Comparison of ENCODE assay signal across 8 cellular contexts in the genomic region with DNA sequence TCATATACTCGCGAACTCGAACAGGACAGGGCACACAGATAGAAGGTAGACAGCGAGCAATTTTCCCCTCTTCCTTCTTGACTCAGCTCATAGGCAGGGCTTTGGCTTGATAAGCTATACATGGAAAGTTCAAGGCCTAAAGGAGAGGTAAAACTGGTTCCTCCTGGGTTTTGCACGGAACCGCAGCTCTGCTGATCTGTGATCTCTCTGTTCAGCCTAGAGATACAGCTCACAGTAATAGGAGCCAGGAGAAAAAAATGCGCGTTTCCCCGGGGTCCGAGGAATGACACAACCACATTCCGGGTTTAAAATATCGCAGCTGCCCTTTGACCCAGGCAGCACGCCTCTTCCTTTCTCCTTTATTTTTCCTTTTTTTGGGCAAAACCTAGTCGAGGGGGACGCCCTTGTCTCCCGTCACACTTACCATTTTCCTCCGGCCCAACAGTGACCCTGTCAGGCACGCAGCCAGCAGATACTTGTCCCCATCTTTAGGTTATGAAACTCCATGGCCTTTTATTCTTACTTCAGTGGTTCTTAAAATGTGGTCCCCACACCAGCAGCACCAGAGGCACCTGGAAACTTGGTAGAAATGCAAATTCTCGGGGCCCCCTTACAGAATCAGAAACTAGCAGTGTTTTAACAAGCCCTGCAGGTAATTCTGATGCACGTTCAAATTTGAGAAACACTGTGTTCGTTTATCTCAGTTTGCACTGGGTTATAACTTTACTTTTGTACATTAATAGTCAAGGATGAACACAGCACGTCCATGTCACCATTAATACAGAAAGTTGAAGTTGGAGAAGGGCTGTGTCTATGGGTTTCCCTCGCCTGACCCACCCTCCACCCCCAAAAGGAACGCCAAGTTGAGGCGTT. TPM values are rescaled to one million over a fixed set of nuclear protein-coding genes. Genes with fewer than 3 reads are reported as not detected.
DNase-seq lines count a peak whose midpoint lies in the region; ATAC-seq and TF ChIP-seq lines count a peak whose summit lies in the region.

No MANE protein-coding gene starts in this region.

- ATAC-seq in left ventricle myocardium superior (peak; percentile 7), HG03354 (IDR thresholded peaks at IDR 0.05; ENCODE audit: poor library complexity, severe bottlenecking, unreplicated experiment) (no peak)

- H3K9me3 Mint-ChIP-seq in activated naive CD8-positive, alpha-beta T cell treated with anti-CD3 and anti-CD28 coated beads for 36 hours = peaks cover 2% of the 10 kb centered on the region

- peaks cover 19% of the 10 kb centered on the region for H3K36me3 Mint-ChIP-seq in activated naive CD8-positive, alpha-beta T cell treated with anti-CD3 and anti-CD28 coated beads for 36 hours

- TF ChIP-seq CTCF in retinal pigment epithelial cell (conservative IDR thresholded peaks at IDR 0.05; ENCODE audit: low read depth, low read length) = no peak

- peak overlapping the region; percentile 83 for H3K4me3 ChIP-seq in retinal pigment epithelial cell (ENCODE audit: low read length)

- peak overlapping the region; percentile 92 for H3K27ac Mint-ChIP-seq in activated naive CD8-positive, alpha-beta T cell treated with anti-CD3 and anti-CD28 coated beads for 36 hours

- H3K36me3 ChIP-seq in KOPT-K1 (ENCODE audit: insufficient read depth, low read length) = peaks cover 11% of the 10 kb centered on the region; the same call in 1 of the 2 replicates

- peak overlapping the region; percentile 82 for H3K4me3 Mint-ChIP-seq in activated naive CD8-positive, alpha-beta T cell treated with anti-CD3 and anti-CD28 coated beads for 36 hours

- H3K27ac ChIP-seq in KOPT-K1 (ENCODE audit: low read depth, low read length, poor library complexity, severe bottlenecking) = peak overlapping the region; percentile 97

- H3K4me1 Mint-ChIP-seq in activated naive CD8-positive, alpha-beta T cell treated with anti-CD3 and anti-CD28 coated beads for 36 hours = peaks cover 42% of the 10 kb centered on the region

- peak; percentile 87 for DNase-seq in ELF-1 (ENCODE audit: low read depth, low spot score)
- peak; percentile 46 for DNase-seq in activated naive CD8-positive, alpha-beta T cell treated with anti-CD3 and anti-CD28 coated beads for 36 hours
- peak; percentile 75 for DNase-seq in left ventricle myocardium superior
- no peak for DNase-seq in retinal pigment epithelial cell (ENCODE audit: low read depth)
- DNase-seq in cortex of kidney (lab: John Stamatoyannopoulos, UW) = no peak
- no peak for DNase-seq in NCI-H2227 treated with DMSO at 0.1 percent for 48 hours (lab: John Stamatoyannopoulos, UW)

- H3K27me3 Mint-ChIP-seq in activated naive CD8-positive, alpha-beta T cell treated with anti-CD3 and anti-CD28 coated beads for 36 hours = peaks cover 11% of the 10 kb centered on the region

- intact Hi-C loops in left ventricle myocardium superior (cut with micrococcal nuclease) = no loop called here

- H3K9me3 ChIP-seq in KOPT-K1 (ENCODE audit: insufficient read depth, low read length, poor library complexity, severe bottlenecking) = no peaks in the 10 kb centered on the region

RNA-seq across cellular contexts. Expression of a gene that starts 1.5 kb away (rescaled TPM):
- total RNA-seq in activated naive CD8-positive, alpha-beta T cell treated with anti-CD3 and anti-CD28 coated beads for 36 hours = 100 to 1,000 TPM; 131 TPM
- 28.4 TPM for total RNA-seq in left ventricle myocardium superior

RNA-seq across cellular contexts. Expression of a gene that starts 14.8 kb away (rescaled TPM):
- total RNA-seq in activated naive CD8-positive, alpha-beta T cell treated with anti-CD3 and anti-CD28 coated beads for 36 hours = 1,000 to 10,000 TPM; 1,956 to 1,966 TPM
- total RNA-seq in left ventricle myocardium superior = 799 TPM

RNA-seq across cellular contexts. Expression of a gene that starts 43.2 kb away (rescaled TPM):
- 10 to 100 TPM; 22.3 to 25.6 TPM for total RNA-seq in activated naive CD8-positive, alpha-beta T cell treated with anti-CD3 and anti-CD28 coated beads for 36 hours
- 10.0 TPM for total RNA-seq in left ventricle myocardium superior

Comparison
In these comparisons a context has a peak if more than half of its experiments do, and no peak if none do; other contexts are left out.
1. DNase-seq: peak in ELF-1 (single experiment), activated naive CD8-positive, alpha-beta T cell treated with anti-CD3 and anti-CD28 coated beads for 36 hours (single experiment) and left ventricle myocardium superior (single experiment); none in retinal pigment epithelial cell (single experiment), cortex of kidney (single experiment) and NCI-H2227 treated with DMSO at 0.1 percent for 48 hours (single experiment).